17 cellular contexts compared by ENCODE assay signal in the genomic region with DNA sequence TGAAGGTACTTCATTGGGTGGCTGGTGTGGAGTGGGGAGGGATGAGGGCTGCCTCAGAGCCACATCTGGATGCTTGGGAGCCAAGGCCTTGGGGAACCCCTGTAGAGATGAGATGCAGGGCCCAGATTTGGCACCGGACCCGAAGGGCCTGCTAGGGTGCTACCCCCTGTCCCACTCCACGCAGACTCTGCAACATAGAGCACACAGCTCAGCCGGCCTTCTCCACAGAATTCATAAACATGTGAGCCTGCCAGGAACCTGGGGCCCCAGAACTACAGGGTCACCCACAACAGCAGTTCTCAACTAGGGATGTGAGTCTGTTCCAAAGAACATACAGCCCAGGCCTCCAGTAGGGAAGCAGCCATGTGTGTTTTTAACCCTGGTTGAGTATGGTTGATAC.
"Had no signal": no experiment of that assay in that cellular context is flagged by ENCODE, and none has a peak within 500 bp of the region (broad histone marks: within the 10 kb centered on the region; RNA-seq: fewer than 3 reads in every experiment).

No MANE protein-coding gene starts in this region.

- H3K36me3 ChIP-seq: colonic mucosa, tibial artery had no signal

- H3K27ac ChIP-seq: colonic mucosa, foreskin keratinocyte, tibial artery had no signal

- ATAC-seq: activated CD8-positive, alpha-beta T cell treated with anti-CD3 and anti-CD28 coated beads, Interleukin-2, amount 10 ng/mL, durations not matched to agents 7 days and 5 days; right cardiac atrium had no signal

- H3K27me3 ChIP-seq: colonic mucosa, foreskin keratinocyte, tibial artery had no signal

- DNase-seq: activated B cell treated with CpG ODN at 0.5 μM for 24 hours; activated CD4-positive, alpha-beta T cell treated with anti-CD3 and anti-CD28 coated beads for 4 hours; activated CD8-positive, alpha-beta T cell treated with anti-CD3 and anti-CD28 coated beads, Interleukin-2, amount 10 ng/mL, durations not matched to agents 7 days and 5 days; activated naive CD4-positive, alpha-beta T cell treated with anti-CD3 and anti-CD28 coated beads for 36 hours; activated T-cell treated with anti-CD3 and anti-CD28 coated beads, Interleukin-2, amount 50 U/mL, for 24 hours; caudate nucleus; colonic mucosa; endodermal cell; glutamatergic neuron; hypothalamus; islet precursor cell; right cardiac atrium; small intestine; stimulated activated CD4-positive, alpha-beta T cell treated with anti-CD3 and anti-CD28 coated beads, Interleukin-4, amount 100 ng/mL, for 1 hour; tibial artery had no signal

- H3K9me3 ChIP-seq: colonic mucosa, tibial artery had no signal

- H3K4me3 ChIP-seq: colonic mucosa, lung, tibial artery had no signal
